In the genomic region with DNA sequence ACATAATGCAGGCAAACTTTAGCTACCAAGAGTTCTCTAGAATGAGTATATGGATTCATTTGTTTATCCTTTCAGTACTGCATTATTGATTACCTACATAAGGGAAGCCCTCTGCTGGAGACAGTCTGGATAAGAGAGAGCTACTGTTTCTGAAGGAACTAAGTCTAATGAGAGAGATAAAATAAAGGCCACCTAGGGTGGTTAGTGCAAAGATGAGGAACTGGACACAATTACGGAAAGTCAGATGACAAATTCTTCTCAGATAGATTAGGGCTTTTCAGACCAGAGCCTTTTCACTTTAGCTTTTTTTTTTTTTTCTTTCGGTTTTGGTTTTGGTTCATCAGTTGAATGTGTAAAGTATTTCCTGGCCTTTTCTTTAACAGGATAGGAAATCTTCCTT, we compare ENCODE assay signal across 11 cellular contexts. TPM values are rescaled to one million over a fixed set of nuclear protein-coding genes. Genes with fewer than 3 reads are reported as not detected.
DNase-seq lines count a peak whose midpoint lies in the region; ATAC-seq and TF ChIP-seq lines count a peak whose summit lies in the region.
"Had no signal": no experiment of that assay in that cellular context is flagged by ENCODE, and none has a peak within 500 bp of the region (broad histone marks: within the 10 kb centered on the region; RNA-seq: fewer than 3 reads in every experiment).

No MANE protein-coding gene starts in this region.

- no peak overlapping the region for H3K4me2 ChIP-seq in PC-3 (ENCODE audit: low read length)

- no peaks in the 10 kb centered on the region for H3F3A ChIP-seq in PC-3 (ENCODE audit: low read length, unreplicated experiment)

- no peaks in the 10 kb centered on the region for H3K27me3 Mint-ChIP-seq in activated CD8-positive, alpha-beta memory T cell treated with anti-CD3 and anti-CD28 coated beads, Interleukin-2, amount 10 ng/mL, durations not matched to agents 7 days and 5 days
- H3K27me3 Mint-ChIP-seq in stimulated activated memory B cell treated with anti-CD40 and anti-IgM and Interleukin-4, amounts not matched to agents 10 μg/mL and 1 μg/mL and 100 μg/mL, for 72 hours, result no peaks in the 10 kb centered on the region

- H3K27ac ChIP-seq in PC-3 (ENCODE audit: low read length), result no peak overlapping the region
- H3K27ac ChIP-seq: pancreas, thoracic aorta, VCaP had no signal

- H3K4me3 Mint-ChIP-seq in activated CD8-positive, alpha-beta memory T cell treated with anti-CD3 and anti-CD28 coated beads, Interleukin-2, amount 10 ng/mL, durations not matched to agents 7 days and 5 days, result peak overlapping the region; percentile 65
- peak overlapping the region; percentile 61 for H3K4me3 Mint-ChIP-seq in stimulated activated memory B cell treated with anti-CD40 and anti-IgM and Interleukin-4, amounts not matched to agents 10 μg/mL and 1 μg/mL and 100 μg/mL, for 72 hours

- peak; percentile 76 for ATAC-seq in activated CD8-positive, alpha-beta memory T cell treated with anti-CD3 and anti-CD28 coated beads, Interleukin-2, amount 10 ng/mL, durations not matched to agents 7 days and 5 days
- ATAC-seq in HG02840 (IDR thresholded peaks at IDR 0.05; ENCODE audit: low FRiP score, unreplicated experiment), result peak; percentile 80
- ATAC-seq in PC-3, result no peak
- ATAC-seq in stimulated activated memory B cell treated with anti-CD40 and anti-IgM and Interleukin-4, amounts not matched to agents 10 μg/mL and 1 μg/mL and 100 μg/mL, for 72 hours, result peak; percentile 87

- H4K20me1 ChIP-seq in PC-3 (ENCODE audit: low read length), result no peaks in the 10 kb centered on the region

- BruUV-seq in PC-3 (replicated peaks; lab: Mats Ljungman, UMichigan), result no TSS peak

- TF ChIP-seq CTCF in PC-3 (conservative IDR thresholded peaks at IDR 0.05; ENCODE audit: low read depth, low read length), result peak; percentile 28; the same call in 1 of the 2 replicates

- H3K9me2 ChIP-seq in PC-3 (replicated peaks; ENCODE audit: low read length), result no peaks in the 10 kb centered on the region

- CTCF ChIA-PET in activated CD8-positive, alpha-beta memory T cell treated with anti-CD3 and anti-CD28 coated beads, Interleukin-2, amount 10 ng/mL, durations not matched to agents 7 days and 5 days (lab: Charles Lee), result interaction anchor here (1.0 to 5.4 kb wide), 10 partner anchors 9 to 645 kb away, joined by 3 to 51 read pairs (median 4); partner anchors contain the start of gene ISOC1
- CTCF ChIA-PET in PC-3 (lab: Charles Lee), result no interaction called here

- no peaks in the 10 kb centered on the region for H3K36me3 ChIP-seq in PC-3 (ENCODE audit: low read depth, low read length)
- H3K36me3 ChIP-seq: pancreas, thoracic aorta had no signal

- H3K9me3 ChIP-seq in PC-3 (ENCODE audit: low read length), result no peaks in the 10 kb centered on the region
- H3K9me3 ChIP-seq: pancreas, thoracic aorta had no signal

- no peak overlapping the region for H3K4me3 ChIP-seq in PC-3 (ENCODE audit: low read length)
- H3K4me3 ChIP-seq: pancreas, thoracic aorta had no signal

- H3K27me3 ChIP-seq in PC-3 (ENCODE audit: low read length), result no peaks in the 10 kb centered on the region
- H3K27me3 ChIP-seq: pancreas had no signal

- no peaks in the 10 kb centered on the region for H3K9me3 Mint-ChIP-seq in activated CD8-positive, alpha-beta memory T cell treated with anti-CD3 and anti-CD28 coated beads, Interleukin-2, amount 10 ng/mL, durations not matched to agents 7 days and 5 days (ENCODE audit: low read depth)
- no peaks in the 10 kb centered on the region for H3K9me3 Mint-ChIP-seq in stimulated activated memory B cell treated with anti-CD40 and anti-IgM and Interleukin-4, amounts not matched to agents 10 μg/mL and 1 μg/mL and 100 μg/mL, for 72 hours

- H3K36me3 Mint-ChIP-seq in activated CD8-positive, alpha-beta memory T cell treated with anti-CD3 and anti-CD28 coated beads, Interleukin-2, amount 10 ng/mL, durations not matched to agents 7 days and 5 days, result peaks cover 4% of the 10 kb centered on the region
- H3K36me3 Mint-ChIP-seq in stimulated activated memory B cell treated with anti-CD40 and anti-IgM and Interleukin-4, amounts not matched to agents 10 μg/mL and 1 μg/mL and 100 μg/mL, for 72 hours, result no peaks in the 10 kb centered on the region

- intact Hi-C loops in PC-3 (cut with micrococcal nuclease), result loop anchor here (1.0 to 2.0 kb wide), 2 partner anchors 221 to 913 kb away; no protein-coding TSS in a partner anchor
- intact Hi-C loops in cardiac septum (cut with DNase I), result no loop called here

- DNase-seq in activated CD8-positive, alpha-beta memory T cell treated with anti-CD3 and anti-CD28 coated beads, Interleukin-2, amount 10 ng/mL, durations not matched to agents 7 days and 5 days, result no peak
- no peak for DNase-seq in activated CD8-positive, alpha-beta memory T cell treated with anti-CD3 and anti-CD28 coated beads, Interleukin-2, amount 50 U/mL, for 4 hours
- DNase-seq in PC-3, result no peak
- no peak for DNase-seq in cardiac septum (ENCODE audit: low spot score)
- no peak for DNase-seq in C1 segment of cervical spinal cord (lab: John Stamatoyannopoulos, UW)
- no peak for DNase-seq in cortex of kidney (lab: John Stamatoyannopoulos, UW)

- no peak overlapping the region for H3K9ac ChIP-seq in PC-3 (ENCODE audit: low read length)

- H3K4me1 ChIP-seq in PC-3 (ENCODE audit: insufficient read depth, low read length), result 0 out of 2 replicates have a peak, but pooled peaks cover 9% of the 10 kb centered on the region
- H3K4me1 ChIP-seq: pancreas had no signal

- H3K4me1 Mint-ChIP-seq in activated CD8-positive, alpha-beta memory T cell treated with anti-CD3 and anti-CD28 coated beads, Interleukin-2, amount 10 ng/mL, durations not matched to agents 7 days and 5 days, result peaks cover 10% of the 10 kb centered on the region
- H3K4me1 Mint-ChIP-seq in stimulated activated memory B cell treated with anti-CD40 and anti-IgM and Interleukin-4, amounts not matched to agents 10 μg/mL and 1 μg/mL and 100 μg/mL, for 72 hours, result peaks cover 24% of the 10 kb centered on the region

- H2AFZ ChIP-seq in PC-3 (ENCODE audit: low read length), result no peak overlapping the region

- no peaks in the 10 kb centered on the region for H3K79me2 ChIP-seq in PC-3 (ENCODE audit: low read length)

- POLR2A ChIA-PET in PC-3 (lab: Charles Lee; ENCODE audit: unreplicated experiment), result no interaction called here

- H3K27ac Mint-ChIP-seq in activated CD8-positive, alpha-beta memory T cell treated with anti-CD3 and anti-CD28 coated beads, Interleukin-2, amount 10 ng/mL, durations not matched to agents 7 days and 5 days, result peak overlapping the region; percentile 91
- peak overlapping the region; percentile 83 for H3K27ac Mint-ChIP-seq in stimulated activated memory B cell treated with anti-CD40 and anti-IgM and Interleukin-4, amounts not matched to agents 10 μg/mL and 1 μg/mL and 100 μg/mL, for 72 hours

RNA-seq across cellular contexts. Expression of gene ISOC1, which starts 31.3 kb away (rescaled TPM):
- 10 to 100 TPM; 15.5 to 21.4 TPM for total RNA-seq in activated CD8-positive, alpha-beta memory T cell treated with anti-CD3 and anti-CD28 coated beads, Interleukin-2, amount 10 ng/mL, durations not matched to agents 7 days and 5 days
- total RNA-seq in PC-3 (2014; rRNA removed) (24.3 and 27.3 TPM in 2 replicates), cardiac septum (73.7 TPM)
